Comparison of ENCODE assay signal across 27 cellular contexts in genomic region chr18:75377258-75377657, GRCh38. TPM values are rescaled to one million over a fixed set of nuclear protein-coding genes. Genes with fewer than 3 reads are reported as not detected.
"Had no signal": no experiment of that assay in that cellular context is flagged by ENCODE, and none has a peak within 500 bp of the region (broad histone marks: within the 10 kb centered on the region; RNA-seq: fewer than 3 reads in every experiment).

No MANE protein-coding gene starts in this region.

- FAIRE-seq: bronchial epithelial cell, kidney had no signal

- DNase-seq: activated CD4-positive, alpha-beta T cell treated with anti-CD3 and anti-CD28 coated beads for 36 hours; activated CD4-positive, alpha-beta T cell treated with anti-CD3 and anti-CD28 coated beads, Interleukin-2, amount 50 U/mL, for 4 hours; activated CD8-positive, alpha-beta memory T cell treated with anti-CD3 and anti-CD28 coated beads for 24 hours; activated CD8-positive, alpha-beta memory T cell treated with anti-CD3 and anti-CD28 coated beads, Interleukin-2, amount 50 U/mL, for 4 hours; activated T-cell treated with anti-CD3 and anti-CD28 coated beads, Interleukin-2, amount 50 U/mL, for 24 hours; adrenal gland; cerebellar nuclear complex; cortex of kidney; endodermal cell; kidney; naive thymus-derived CD8-positive, alpha-beta T cell; posterior cingulate gyrus; sigmoid colon; stimulated activated CD4-positive, alpha-beta T cell treated with anti-CD3 and anti-CD28 coated beads, Interleukin-2, amount 100 ng/mL, for 48 hours; stimulated activated CD8-positive, alpha-beta memory T cell treated with anti-CD3 and anti-CD28 coated beads, Interleukin-4, amount 100 ng/mL, for 48 hours; stimulated activated naive B cell treated with anti-CD40 and anti-IgM and Interleukin-4, amounts not matched to agents 10 μg/mL and 1 μg/mL and 100 μg/mL, for 72 hours; T1000; testis had no signal

- ATAC-seq: activated CD4-positive, alpha-beta T cell treated with anti-CD3 and anti-CD28 coated beads for 36 hours; activated T-helper 17 cell treated with anti-CD3 and anti-CD28 coated beads, Interleukin-2, amount 50 U/mL, for 72 hours; left lobe of liver; naive thymus-derived CD8-positive, alpha-beta T cell; stimulated activated naive B cell treated with anti-CD40 and anti-IgM and Interleukin-4, amounts not matched to agents 10 μg/mL and 1 μg/mL and 100 μg/mL, for 72 hours; WTC11 had no signal

RNA-seq across cellular contexts. Expression of gene SMIM21, which starts 50.2 kb away (rescaled TPM):
- total RNA-seq: activated CD4-positive, alpha-beta T cell treated with anti-CD3 and anti-CD28 coated beads for 36 hours; activated T-helper 17 cell treated with anti-CD3 and anti-CD28 coated beads, Interleukin-2, amount 50 U/mL, for 72 hours; adrenal gland; bronchial epithelial cell; endodermal cell; fibroblast of villous mesenchyme; kidney; left lobe of liver; lung; mesenteric fat pad; mucosa of gallbladder; naive thymus-derived CD8-positive, alpha-beta T cell; omental fat pad; sigmoid colon; WTC11 had no signal
- polyA plus RNA-seq: adrenal gland; lung; naive thymus-derived CD8-positive, alpha-beta T cell had no signal
